21 cellular contexts compared by ENCODE assay signal in the genomic region with DNA sequence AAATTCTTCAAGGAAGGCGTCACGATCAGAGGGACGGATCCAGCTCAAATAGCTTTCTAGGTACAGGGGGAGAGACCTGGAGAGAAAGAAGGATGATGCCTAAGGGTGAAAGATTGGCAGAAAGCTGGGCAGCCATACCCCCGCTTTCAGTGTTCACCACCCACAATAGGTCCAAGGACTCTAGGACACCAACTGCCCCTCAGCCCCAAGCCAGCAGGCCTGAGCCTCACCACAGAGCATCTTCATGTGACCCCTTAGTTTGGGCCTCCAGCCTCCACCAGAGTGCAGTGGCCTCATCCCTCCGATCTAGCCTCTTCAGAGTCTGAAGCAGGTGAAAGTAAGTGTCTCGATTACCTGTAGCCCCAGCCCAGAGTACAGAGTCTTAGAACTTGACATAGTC.
"Had no signal": no experiment of that assay in that cellular context is flagged by ENCODE, and none has a peak within 500 bp of the region (broad histone marks: within the 10 kb centered on the region; RNA-seq: fewer than 3 reads in every experiment).

No MANE protein-coding gene starts in this region.

- H3K9me3 Mint-ChIP-seq: dendritic cell treated with granulocyte-macrophage colony-stimulating factor and Interleukin-4, amounts not matched to agents 40 ng/mL and 50 ng/mL, for 4 days; memory B cell had no signal

- DNase-seq: activated CD4-positive, alpha-beta T cell treated with anti-CD3 and anti-CD28 coated beads, Interleukin-2, amount 50 U/mL, for 1 hour; activated gamma-delta T cell treated with Interleukin-2 at 50 U/mL for 16 hours; activated T-cell treated with anti-CD3 and anti-CD28 coated beads, Interleukin-2, amount 50 U/mL, for 48 hours; effector memory CD4-positive, alpha-beta T cell; foreskin melanocyte; kidney glomerular epithelial cell; left ventricle myocardium superior; pancreas; stimulated activated CD4-positive, alpha-beta T cell treated with anti-CD3 and anti-CD28 coated beads, Interleukin-15, amount 100 ng/mL, for 24 hours; stimulated activated CD4-positive, alpha-beta T cell treated with anti-CD3 and anti-CD28 coated beads, Interleukin-4, amount 100 ng/mL, for 1 hour; stimulated activated naive CD4-positive, alpha-beta T cell; substantia nigra; SW 1271; T-helper 9 cell had no signal

- ATAC-seq: activated CD4-positive, CD25-positive, alpha-beta regulatory T cell treated with anti-CD3 and anti-CD28 coated beads, Interleukin-2, amount 50 U/mL, for 24 hours; left ventricle myocardium superior; pancreas had no signal

- H3K9me3 ChIP-seq: ascending aorta, pancreas, SJSA1, tibial nerve had no signal

- H3K27me3 ChIP-seq: ascending aorta, pancreas, SJSA1, tibial nerve had no signal

- H3K4me3 Mint-ChIP-seq: dendritic cell treated with granulocyte-macrophage colony-stimulating factor and Interleukin-4, amounts not matched to agents 40 ng/mL and 50 ng/mL, for 4 days had no signal

- H3K27me3 Mint-ChIP-seq: dendritic cell treated with granulocyte-macrophage colony-stimulating factor and Interleukin-4, amounts not matched to agents 40 ng/mL and 50 ng/mL, for 4 days; memory B cell had no signal

- H3K4me3 ChIP-seq: ascending aorta, pancreas, SJSA1, tibial nerve had no signal

- H3K36me3 ChIP-seq: ascending aorta, pancreas had no signal

- H3K27ac ChIP-seq: epithelial cell of prostate, SJSA1, tibial nerve had no signal

- H3K27ac Mint-ChIP-seq: dendritic cell treated with granulocyte-macrophage colony-stimulating factor and Interleukin-4, amounts not matched to agents 40 ng/mL and 50 ng/mL, for 4 days had no signal
